1 cellular context compared by ENCODE assay signal in genomic region chr9:128651798-128652197, GRCh38.
TF ChIP-seq lines count a peak whose summit lies in the region.

No MANE protein-coding gene starts in this region.

TF ChIP-seq in K562, 482 proteins besides CTCF, POLR2A, EP300 and RAD21:
- TF ChIP-seq ZNF165 (CRISPR knock-in tag; IDR thresholded peaks at IDR 0.05; ENCODE audit: borderline replicate concordance), result no peak
- TF ChIP-seq ZBTB26 (CRISPR knock-in tag; IDR thresholded peaks at IDR 0.05), result no peak
- TF ChIP-seq GMEB1 (CRISPR knock-in tag; IDR thresholded peaks at IDR 0.05), result no peak
- TF ChIP-seq CC2D1A (IDR thresholded peaks at IDR 0.05), result no peak
- no peak for TF ChIP-seq BCLAF1 (IDR thresholded peaks at IDR 0.05; ENCODE audit: borderline replicate concordance in 1 of 2, control insufficient read depth in 1 of 2, low read depth in 2 of 2, low read length in 1 of 2)
- no peak for TF ChIP-seq TEAD4 (IDR thresholded peaks at IDR 0.05; ENCODE audit: low read length)
- TF ChIP-seq TEAD4 (CRISPR knock-in tag; IDR thresholded peaks at IDR 0.05; ENCODE audit: borderline replicate concordance), result no peak
- no peak for TF ChIP-seq ZNF324 (CRISPR knock-in tag; IDR thresholded peaks at IDR 0.05)
- TF ChIP-seq MAX (CRISPR knock-in tag; IDR thresholded peaks at IDR 0.05), result peak; percentile 51
